Comparison of ENCODE assay signal across 13 cellular contexts in the genomic region with DNA sequence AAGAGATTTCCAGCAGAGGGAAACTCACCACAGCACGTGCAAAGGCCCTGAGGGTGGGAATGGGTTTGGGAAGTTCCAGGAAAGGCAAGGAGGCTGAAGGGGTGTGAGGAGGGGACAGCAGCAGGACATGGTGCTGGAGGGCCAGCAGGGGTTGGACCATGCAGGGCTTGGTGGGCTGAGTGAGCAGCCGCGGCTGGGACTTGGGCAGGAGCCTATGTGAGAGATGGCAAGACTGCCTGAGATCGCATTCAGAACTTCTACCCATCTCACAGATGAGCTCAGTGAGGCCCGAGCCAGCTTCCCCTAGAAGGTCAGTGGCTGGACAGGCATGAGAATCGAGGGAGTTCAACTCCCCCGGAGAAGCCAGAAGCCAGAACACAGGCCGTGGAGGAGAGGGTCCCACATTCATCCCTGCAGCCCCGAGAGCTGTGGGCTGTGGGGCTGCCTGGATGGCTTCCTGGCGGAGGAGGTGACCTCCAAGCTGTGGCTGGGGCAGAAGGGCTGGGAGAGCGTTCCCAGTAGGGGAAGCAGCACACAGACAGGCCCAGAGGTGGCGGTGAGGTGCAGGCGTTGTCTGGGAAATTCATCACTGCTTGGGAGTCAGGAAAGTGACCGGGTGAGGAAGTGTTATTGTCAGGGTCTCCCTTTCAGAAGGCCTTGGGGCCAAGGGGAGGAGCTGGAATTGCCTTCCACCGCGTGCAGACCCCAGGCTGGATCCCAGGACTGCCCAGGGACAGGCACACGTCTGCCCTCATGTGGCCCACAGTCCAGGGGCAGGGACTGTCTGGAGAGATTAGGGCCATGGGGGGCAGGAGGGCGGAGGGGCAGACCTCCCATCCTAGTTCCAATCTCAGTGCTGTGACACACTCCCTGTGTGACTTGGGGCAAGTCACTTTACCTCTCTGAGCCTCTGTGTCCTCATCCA.
DNase-seq lines count a peak whose midpoint lies in the region; ATAC-seq, FAIRE-seq and TF ChIP-seq lines count a peak whose summit lies in the region.
"Had no signal": no experiment of that assay in that cellular context is flagged by ENCODE, and none has a peak within 500 bp of the region (broad histone marks: within the 10 kb centered on the region; RNA-seq: fewer than 3 reads in every experiment).

No MANE protein-coding gene starts in this region.

- H3K56ac ChIP-seq in H9 (ENCODE audit: insufficient read length, low read depth, low read length) = no peak overlapping the region

- no peak overlapping the region for H3K27ac ChIP-seq in H9 (ENCODE audit: insufficient read length, low read depth, low read length)
- peak overlapping the region; percentile 80 for H3K27ac ChIP-seq in RWPE1
- peak overlapping the region; percentile 43 to 47 for H3K27ac ChIP-seq in kidney (ENCODE audit: low read depth in 2 of 2, low read length in 2 of 2)
- H3K27ac ChIP-seq in stomach = peak overlapping the region in 4 of 5 donors; percentile 77 to 87 (median 78)
- H3K27ac ChIP-seq in CD8-positive, alpha-beta T cell (ENCODE audit: low read depth, low read length) = no peak overlapping the region

- CTCF ChIA-PET in RWPE1 (lab: Yijun Ruan, JAX) = no interaction called here
- CTCF ChIA-PET in CD8-positive, alpha-beta T cell (lab: Charles Lee) = no interaction called here

- H3K4me2 ChIP-seq in H9 (ENCODE audit: insufficient read depth, insufficient read length, low read length) = no peak overlapping the region

- H3K4me1 ChIP-seq in H9 (ENCODE audit: insufficient read depth, low read length) (no peaks in the 10 kb centered on the region), kidney (ENCODE audit: control insufficient read depth in 1 of 2, insufficient read depth in 1 of 2, low read depth in 1 of 2, low read length in 2 of 2) (peaks cover 6 to 13% of the 10 kb centered on the region in 2 donors), stomach (peaks cover 21 to 61% (median 33%) of the 10 kb centered on the region in 4 donors)
- H3K4me1 ChIP-seq in CD8-positive, alpha-beta T cell (ENCODE audit: insufficient read depth, low read length) = no peaks in the 10 kb centered on the region

- no peak overlapping the region for H3K18ac ChIP-seq in H9 (ENCODE audit: insufficient read length, low read depth, low read length)

- no peak overlapping the region for H3K14ac ChIP-seq in H9 (ENCODE audit: insufficient read depth, low read length)

- no peak overlapping the region for H3K4ac ChIP-seq in H9 (ENCODE audit: low read depth, low read length)

- H3K4me1 Mint-ChIP-seq in H9 = peaks cover 7 to 10% of the 10 kb centered on the region in 2 experiments; a peak in 3 of 4 replicates
- peaks cover 8% of the 10 kb centered on the region for H3K4me1 Mint-ChIP-seq in CD8-positive, alpha-beta T cell (ENCODE audit: low read depth)

- no peak overlapping the region for H2BK120ac ChIP-seq in H9 (ENCODE audit: low read depth, low read length, poor library complexity, severe bottlenecking)

- H3K27me3 ChIP-seq in H9 (ENCODE audit: insufficient read depth, low read length) = no peaks in the 10 kb centered on the region
- no peaks in the 10 kb centered on the region for H3K27me3 ChIP-seq in stomach
- no peaks in the 10 kb centered on the region for H3K27me3 ChIP-seq in CD8-positive, alpha-beta T cell (ENCODE audit: insufficient read depth, low read length)

- no peaks in the 10 kb centered on the region for H3K36me3 Mint-ChIP-seq in H9 (ENCODE audit: insufficient read depth in 1 of 3, low read depth in 3 of 3)
- no peaks in the 10 kb centered on the region for H3K36me3 Mint-ChIP-seq in CD8-positive, alpha-beta T cell

- H2BK15ac ChIP-seq in H9 (ENCODE audit: low read depth, low read length) = no peak overlapping the region

- no peaks in the 10 kb centered on the region for H3K79me2 ChIP-seq in H9 (ENCODE audit: insufficient read depth, low read length)

- no peak overlapping the region for H4K5ac ChIP-seq in H9 (ENCODE audit: insufficient read length, low read depth, low read length)

- H3K4me3 ChIP-seq in kidney (ENCODE audit: low read length in 2 of 2) (no peak overlapping the region), stomach (no peak overlapping the region)
- H3K4me3 ChIP-seq in CD8-positive, alpha-beta T cell (ENCODE audit: low read depth, low read length) = no peak overlapping the region

- H3K4me3 Mint-ChIP-seq in H9 = no peak overlapping the region
- H3K4me3 Mint-ChIP-seq in CD8-positive, alpha-beta T cell = no peak overlapping the region
- H3K4me3 Mint-ChIP-seq: activated naive CD8-positive, alpha-beta T cell treated with anti-CD3 and anti-CD28 coated beads, Interleukin-2, amount 50 U/mL, for 24 hours had no signal

- H4K8ac ChIP-seq in H9 (replicated peaks; ENCODE audit: insufficient read length, low read depth, low read length) = no peak overlapping the region

- H2AFZ ChIP-seq in H9 (ENCODE audit: low read length) = no peak overlapping the region

- no peak overlapping the region for H3T11ph ChIP-seq in H9 (ENCODE audit: low read length)

- no peak for ATAC-seq in GM19035 (IDR thresholded peaks at IDR 0.05; ENCODE audit: unreplicated experiment)
- ATAC-seq in GM18861 (IDR thresholded peaks at IDR 0.05; ENCODE audit: unreplicated experiment) = no peak
- ATAC-seq in CD8-positive, alpha-beta T cell = no peak
- ATAC-seq: activated naive CD8-positive, alpha-beta T cell treated with anti-CD3 and anti-CD28 coated beads, Interleukin-2, amount 50 U/mL, for 24 hours had no signal

- H2AK5ac ChIP-seq in H9 (ENCODE audit: insufficient read length, low read length) = no peak overlapping the region

- DNase-seq in H9 = peak; percentile 45
- DNase-seq in RWPE1 (ENCODE audit: low spot score) = no peak
- DNase-seq in kidney = peak; percentile 63
- no peak for DNase-seq in stomach
- DNase-seq in activated naive CD4-positive, alpha-beta T cell treated with Interleukin-2 at 50 U/mL for 16 hours = no peak
- DNase-seq in CD8-positive, alpha-beta T cell = no peak
- DNase-seq: activated naive CD8-positive, alpha-beta T cell treated with anti-CD3 and anti-CD28 coated beads, Interleukin-2, amount 50 U/mL, for 24 hours; midbrain; NCI-H187 treated with DMSO at 0.1 percent for 48 hours; NK-92 treated with Interleukin-12 subunit alpha and Interleukin-12 subunit beta, amount 100 ng/mL, for 24 hours; T-helper 2 cell had no signal

- no peak overlapping the region for H3K9ac ChIP-seq in H9 (ENCODE audit: extremely low read depth, insufficient read length, low read length)
- H3K9ac ChIP-seq in kidney (ENCODE audit: low read length in 2 of 2) = no peak overlapping the region

- H2BK12ac ChIP-seq in H9 (ENCODE audit: insufficient read length, low read depth, low read length) = no peak overlapping the region

- FAIRE-seq in kidney (lab: Jason Lieb, UNC) = no peak

- POLR2A ChIA-PET in RWPE1 (lab: Yijun Ruan, JAX; ENCODE audit: low non-redundant PET) = interaction anchor here (0.6 kb wide), 1 partner anchor 73 kb away, joined by 3 read pairs; no protein-coding TSS in a partner anchor
- POLR2A ChIA-PET in CD8-positive, alpha-beta T cell (lab: Charles Lee) = no interaction called here

- TF ChIP-seq CTCF in H9 (conservative IDR thresholded peaks at IDR 0.05) (peak; percentile 35; the same call in 2 of the 3 replicates), RWPE1 (conservative IDR thresholded peaks at IDR 0.05; ENCODE audit: low read depth) (no peak), kidney (IDR thresholded peaks at IDR 0.05; ENCODE audit: borderline replicate concordance, extremely low read depth, insufficient read depth) (no peak), stomach (IDR thresholded peaks at IDR 0.05) (no peak)
- no peak for TF ChIP-seq CTCF in CD8-positive, alpha-beta T cell (IDR thresholded peaks at IDR 0.05)

- no peaks in the 10 kb centered on the region for H3K23me2 ChIP-seq in H9 (ENCODE audit: insufficient read length, low read depth, low read length, poor library complexity, severe bottlenecking)

- intact Hi-C loops in kidney (cut with DNase I) (no loop called here), stomach (cut with DNase I; ENCODE audit: low total_unique reads) (no loop called here)
- intact Hi-C loops in CD8-positive, alpha-beta T cell (cut with DNase I, micrococcal nuclease) = no loop called here

- H2BK5ac ChIP-seq in H9 (ENCODE audit: insufficient read length, low read length) = no peak overlapping the region

- H3K9me3 ChIP-seq in H9 (ENCODE audit: control insufficient read depth, low read depth, low read length) = no peaks in the 10 kb centered on the region
- no peaks in the 10 kb centered on the region for H3K9me3 ChIP-seq in kidney (ENCODE audit: control insufficient read depth in 1 of 2, low read length in 2 of 2)
- no peaks in the 10 kb centered on the region for H3K9me3 ChIP-seq in stomach
- no peaks in the 10 kb centered on the region for H3K9me3 ChIP-seq in CD8-positive, alpha-beta T cell (ENCODE audit: low read length)

- no peaks in the 10 kb centered on the region; a peak in 1 of 5 replicates for H3K9me3 Mint-ChIP-seq in H9
- H3K9me3 Mint-ChIP-seq in CD8-positive, alpha-beta T cell = no peaks in the 10 kb centered on the region
- H3K9me3 Mint-ChIP-seq: activated naive CD8-positive, alpha-beta T cell treated with anti-CD3 and anti-CD28 coated beads, Interleukin-2, amount 50 U/mL, for 24 hours had no signal

- no peaks in the 10 kb centered on the region for H3K79me1 ChIP-seq in H9 (ENCODE audit: insufficient read depth, low read depth, low read length, poor library complexity, severe bottlenecking)

- H3K36me3 ChIP-seq in kidney (ENCODE audit: control insufficient read depth in 1 of 2, insufficient read depth in 2 of 2, low read length in 2 of 2) (no peaks in the 10 kb centered on the region), stomach (no peaks in the 10 kb centered on the region)
- no peaks in the 10 kb centered on the region for H3K36me3 ChIP-seq in CD8-positive, alpha-beta T cell (ENCODE audit: insufficient read depth, low read length)

- no peak for TF ChIP-seq POLR2A in stomach (IDR thresholded peaks at IDR 0.05)

- no peak for TF ChIP-seq EP300 in stomach (IDR thresholded peaks at IDR 0.05)

- H3K27me3 Mint-ChIP-seq in H9 (ENCODE audit: low read depth) = peaks cover 2% of the 10 kb centered on the region; the same call in 1 of the 2 replicates
- H3K27me3 Mint-ChIP-seq in CD8-positive, alpha-beta T cell (ENCODE audit: low read depth) = peaks cover 4% of the 10 kb centered on the region

- H4K20me1 ChIP-seq in H9 (ENCODE audit: control insufficient read depth, insufficient read depth, insufficient read length) = no peaks in the 10 kb centered on the region

- no peak overlapping the region for H4K91ac ChIP-seq in H9 (ENCODE audit: insufficient read length, low read depth, low read length)

- H2BK20ac ChIP-seq in H9 (ENCODE audit: low read depth, low read length, poor library complexity, severe bottlenecking) = no peak overlapping the region

- H3K23ac ChIP-seq in H9 (ENCODE audit: insufficient read length, low read depth, low read length) = no peak overlapping the region

- WGBS in H9 (ENCODE audit: extremely low coverage, insufficient read length, low lambda C conversion rate) = no CpG with 5 or more reads among the region's 18 CpGs
- 85 to 90% (median 88%) methylated on average over 17 to 18 of the region's 18 CpGs for WGBS in stomach, 5 donors

- 0 out of 7 replicates have a peak overlapping the region, but pooled peaks of 1 of the 3 experiments have one; percentile 23 for H3K27ac Mint-ChIP-seq in H9
- H3K27ac Mint-ChIP-seq in CD8-positive, alpha-beta T cell = no peak overlapping the region
- H3K27ac Mint-ChIP-seq: activated naive CD8-positive, alpha-beta T cell treated with anti-CD3 and anti-CD28 coated beads, Interleukin-2, amount 50 U/mL, for 24 hours had no signal

Comparison
In these comparisons a context has a peak if more than half of its experiments do, and no peak if none do; other contexts are left out.
1. DNase-seq: peak in H9 (single experiment) and kidney (single experiment); none in RWPE1 (single experiment), stomach (single experiment), activated naive CD4-positive, alpha-beta T cell treated with Interleukin-2 at 50 U/mL for 16 hours (single experiment) and CD8-positive, alpha-beta T cell (0 of 7).
2. H3K27ac ChIP-seq: peak in RWPE1 (single experiment), kidney (2 of 2) and stomach (4 of 5); none in H9 (single experiment) and CD8-positive, alpha-beta T cell (single experiment).